Comparison of ENCODE assay signal across 1 cellular context in genomic region chr21:17435565-17436543, GRCh38.
TF ChIP-seq lines count a peak whose summit lies in the region.

No MANE protein-coding gene starts in this region.

TF ChIP-seq in SK-N-SH treated with all-trans-retinoic acid at 6 μM for 48 hours, 23 proteins besides CTCF, POLR2A, EP300 and RAD21 (continued from another document):
- TF ChIP-seq TSHZ2 (CRISPR knock-in tag; IDR thresholded peaks at IDR 0.05) = 0 out of 2 replicates have a peak, but pooled peaks have one; percentile 55
- no peak for TF ChIP-seq ESRRG (CRISPR knock-in tag; IDR thresholded peaks at IDR 0.05)
- TF ChIP-seq ZNF8 (CRISPR knock-in tag; IDR thresholded peaks at IDR 0.05) = no peak
- TF ChIP-seq OSR1 (CRISPR knock-in tag; IDR thresholded peaks at IDR 0.05) = peak; percentile 78; the same call in 1 of the 2 replicates
- no peak for TF ChIP-seq ARNTL (CRISPR knock-in tag; IDR thresholded peaks at IDR 0.05; ENCODE audit: borderline replicate concordance, low read depth)
